18 cellular contexts compared by ENCODE assay signal in genomic region chr17:18256351-18256750, GRCh38. TPM values are rescaled to one million over a fixed set of nuclear protein-coding genes. Genes with fewer than 3 reads are reported as not detected.
DNase-seq lines count a peak whose midpoint lies in the region; ATAC-seq, FAIRE-seq and TF ChIP-seq lines count a peak whose summit lies in the region.
"Had no signal": no experiment of that assay in that cellular context is flagged by ENCODE, and none has a peak within 500 bp of the region (broad histone marks: within the 10 kb centered on the region; RNA-seq: fewer than 3 reads in every experiment).

No MANE protein-coding gene starts in this region.

- no peak for ATAC-seq in Right ventricle myocardium inferior
- ATAC-seq in activated CD8-positive, alpha-beta T cell treated with anti-CD3 and anti-CD28 coated beads for 36 hours: no peak
- no peak for ATAC-seq in upper lobe of right lung

- no peaks in the 10 kb centered on the region for H3K9me3 Mint-ChIP-seq in activated CD8-positive, alpha-beta T cell treated with anti-CD3 and anti-CD28 coated beads for 36 hours
- H3K9me3 Mint-ChIP-seq: memory B cell had no signal

- CTCF ChIA-PET in activated CD8-positive, alpha-beta T cell treated with anti-CD3 and anti-CD28 coated beads for 36 hours (lab: Charles Lee): interaction anchor here (2.3 kb wide), 1 partner anchor 39 kb away, joined by 5 read pairs; no protein-coding TSS in a partner anchor

- no peaks in the 10 kb centered on the region for H3K27me3 Mint-ChIP-seq in activated CD8-positive, alpha-beta T cell treated with anti-CD3 and anti-CD28 coated beads for 36 hours
- H3K27me3 Mint-ChIP-seq: memory B cell had no signal

- H3K27ac ChIP-seq in kidney (ENCODE audit: low read depth in 2 of 2, low read length in 2 of 2) (no peak overlapping the region), upper lobe of right lung (no peak overlapping the region), dorsolateral prefrontal cortex (peak overlapping the region in 3 of 59 donors; percentile 92 to 96 (median 95))

- FAIRE-seq in kidney (lab: Jason Lieb, UNC) (no peak), urothelium cell line (lab: Jason Lieb, UNC) (peak; percentile 62)
- FAIRE-seq: endothelial cell of umbilical vein had no signal

- H3K27me3 ChIP-seq in upper lobe of right lung (no peaks in the 10 kb centered on the region), dorsolateral prefrontal cortex (no peaks in the 10 kb centered on the region)
- H3K27me3 ChIP-seq: cardiac muscle cell, uterus had no signal

- no peak for TF ChIP-seq CTCF in activated CD8-positive, alpha-beta T cell treated with anti-CD3 and anti-CD28 coated beads for 36 hours (IDR thresholded peaks at IDR 0.05)
- no peak for TF ChIP-seq CTCF in kidney (IDR thresholded peaks at IDR 0.05; ENCODE audit: borderline replicate concordance, extremely low read depth, insufficient read depth)
- TF ChIP-seq CTCF in upper lobe of right lung (IDR thresholded peaks at IDR 0.05): no peak
- TF ChIP-seq CTCF in dorsolateral prefrontal cortex (IDR thresholded peaks at IDR 0.05 in 54 of 56, conservative IDR thresholded peaks at IDR 0.05 in 2 of 56; ENCODE audit: low read depth in 1 of 56, partially characterized antibody in 56 of 56): no peak

- POLR2A ChIA-PET in activated CD8-positive, alpha-beta T cell treated with anti-CD3 and anti-CD28 coated beads for 36 hours (lab: Charles Lee): interaction anchor here (0.6 to 1.8 kb wide), 5 partner anchors 9 to 33 kb away, joined by 3 to 4 read pairs (median 3); no protein-coding TSS in a partner anchor

- intact Hi-C loops in Right ventricle myocardium inferior (cut with DNase I) (no loop called here), cardiac septum (cut with DNase I) (no loop called here), kidney (cut with DNase I) (no loop called here), upper lobe of right lung (cut with DNase I) (no loop called here), dorsolateral prefrontal cortex (cut with DNase I) (loop anchor here in 1 of 2 donors (5.0 kb wide), 1 partner anchor 34 kb away; no protein-coding TSS in a partner anchor)
- intact Hi-C loops in activated CD8-positive, alpha-beta T cell treated with anti-CD3 and anti-CD28 coated beads for 36 hours (cut with micrococcal nuclease): no loop called here

- H3K27ac Mint-ChIP-seq in activated CD8-positive, alpha-beta T cell treated with anti-CD3 and anti-CD28 coated beads for 36 hours: peak overlapping the region; percentile 30
- H3K27ac Mint-ChIP-seq: memory B cell had no signal

- H3K4me3 ChIP-seq in kidney (ENCODE audit: low read length in 2 of 2): no peak overlapping the region
- no peak overlapping the region for H3K4me3 ChIP-seq in upper lobe of right lung
- peak overlapping the region in 4 of 59 donors; percentile 93 to 98 (median 96) for H3K4me3 ChIP-seq in dorsolateral prefrontal cortex
- H3K4me3 ChIP-seq: cardiac muscle cell had no signal

- peak; percentile 55 for DNase-seq in Right ventricle myocardium inferior (ENCODE audit: missing footprints)
- DNase-seq in cardiac septum (ENCODE audit: low spot score): no peak
- no peak for DNase-seq in activated CD8-positive, alpha-beta T cell treated with anti-CD3 and anti-CD28 coated beads for 36 hours
- DNase-seq in kidney: peak; percentile 73
- no peak for DNase-seq in urothelium cell line (ENCODE audit: low spot score)
- no peak for DNase-seq in upper lobe of right lung
- no peak for DNase-seq in anterior cingulate cortex (lab: John Stamatoyannopoulos, UW)
- no peak for DNase-seq in dorsolateral prefrontal cortex
- DNase-seq: activated gamma-delta T cell; AML-193; GOT3; NCI-H1930; stimulated activated CD4-positive, alpha-beta T cell treated with anti-CD3 and anti-CD28 coated beads, Interleukin-2, amount 100 ng/mL, for 24 hours; uterus had no signal

- H3K4me1 ChIP-seq in kidney (ENCODE audit: control insufficient read depth in 1 of 2, insufficient read depth in 1 of 2, low read depth in 1 of 2, low read length in 2 of 2) (peaks cover 14 to 30% of the 10 kb centered on the region in 2 donors), upper lobe of right lung (peaks cover 29% of the 10 kb centered on the region)

- H3K9me3 ChIP-seq in kidney (ENCODE audit: control insufficient read depth in 1 of 2, low read length in 2 of 2) (no peaks in the 10 kb centered on the region), upper lobe of right lung (no peaks in the 10 kb centered on the region)
- H3K9me3 ChIP-seq: prostate gland, uterus had no signal

- peaks cover 29% of the 10 kb centered on the region for H3K4me1 Mint-ChIP-seq in activated CD8-positive, alpha-beta T cell treated with anti-CD3 and anti-CD28 coated beads for 36 hours (ENCODE audit: low read depth)

- H3K36me3 ChIP-seq in kidney (ENCODE audit: control insufficient read depth in 1 of 2, insufficient read depth in 2 of 2, low read length in 2 of 2) (peaks cover 15 to 29% of the 10 kb centered on the region in 2 donors), upper lobe of right lung (peaks cover 54% of the 10 kb centered on the region)
- H3K36me3 ChIP-seq: uterus had no signal

- no peak overlapping the region for H3K9ac ChIP-seq in kidney (ENCODE audit: low read length in 2 of 2)

- H3K36me3 Mint-ChIP-seq in activated CD8-positive, alpha-beta T cell treated with anti-CD3 and anti-CD28 coated beads for 36 hours (ENCODE audit: low read depth): peaks cover 12% of the 10 kb centered on the region

- H3K4me3 Mint-ChIP-seq in activated CD8-positive, alpha-beta T cell treated with anti-CD3 and anti-CD28 coated beads for 36 hours: no peak overlapping the region

RNA-seq across cellular contexts. Expression of gene FLII, which starts 2.2 kb away (rescaled TPM):
- total RNA-seq in Right ventricle myocardium inferior (299 TPM), cardiac septum (294 TPM), kidney (301 TPM), upper lobe of right lung (295 TPM), dorsolateral prefrontal cortex (100 to 1,000 TPM in 118 of 120 experiments, 10 to 100 TPM in 2; 86.1 to 217 (median 147) TPM)
- total RNA-seq in activated CD8-positive, alpha-beta T cell treated with anti-CD3 and anti-CD28 coated beads for 36 hours: 100 to 1,000 TPM; 276 to 281 TPM
- polyA plus RNA-seq in kidney (ENCODE audit: insufficient read depth, low read depth, low replicate concordance): 139 TPM

RNA-seq across cellular contexts. Expression of gene MIEF2, which starts 4.1 kb away (rescaled TPM):
- 31.3 TPM for total RNA-seq in Right ventricle myocardium inferior
- 28.0 TPM for total RNA-seq in cardiac septum
- total RNA-seq in activated CD8-positive, alpha-beta T cell treated with anti-CD3 and anti-CD28 coated beads for 36 hours: 1 to 10 TPM; 5.5 to 6.2 TPM
- total RNA-seq in kidney: 25.3 TPM
- polyA plus RNA-seq in kidney (ENCODE audit: insufficient read depth, low read depth, low replicate concordance): 19.3 TPM
- total RNA-seq in upper lobe of right lung: 12.0 TPM
- total RNA-seq in dorsolateral prefrontal cortex: 10 to 100 TPM; 12.6 to 31.3 (median 19.8) TPM

RNA-seq across cellular contexts. Expression of gene LLGL1, which starts 30.9 kb away (rescaled TPM):
- total RNA-seq in Right ventricle myocardium inferior: 8.4 TPM
- 9.6 TPM for total RNA-seq in cardiac septum
- 10 to 100 TPM; 15.1 to 17.6 TPM for total RNA-seq in activated CD8-positive, alpha-beta T cell treated with anti-CD3 and anti-CD28 coated beads for 36 hours
- total RNA-seq in kidney: 13.7 TPM
- polyA plus RNA-seq in kidney (ENCODE audit: insufficient read depth, low read depth, low replicate concordance): 8.0 TPM
- total RNA-seq in upper lobe of right lung: 11.7 TPM
- 100 to 1,000 TPM in 8 of 120 experiments, 10 to 100 TPM in 112; 30.0 to 174 (median 53.4) TPM for total RNA-seq in dorsolateral prefrontal cortex

RNA-seq across cellular contexts. Expression of gene TOP3A, which starts 58.4 kb away (rescaled TPM):
- total RNA-seq in Right ventricle myocardium inferior (10.4 TPM), cardiac septum (14.1 TPM), kidney (30.3 TPM), upper lobe of right lung (29.5 TPM), dorsolateral prefrontal cortex (10 to 100 TPM; 30.1 to 65.0 (median 46.2) TPM)
- 10 to 100 TPM; 61.8 to 65.7 TPM for total RNA-seq in activated CD8-positive, alpha-beta T cell treated with anti-CD3 and anti-CD28 coated beads for 36 hours
- 7.9 TPM for polyA plus RNA-seq in kidney (ENCODE audit: insufficient read depth, low read depth, low replicate concordance)

RNA-seq across cellular contexts. Expression of gene SMCR8, which starts 58.7 kb away (rescaled TPM):
- total RNA-seq in Right ventricle myocardium inferior: 11.8 TPM
- 9.9 TPM for total RNA-seq in cardiac septum
- total RNA-seq in activated CD8-positive, alpha-beta T cell treated with anti-CD3 and anti-CD28 coated beads for 36 hours: 10 to 100 TPM; 12.9 to 13.7 TPM
- 22.4 TPM for total RNA-seq in kidney
- polyA plus RNA-seq in kidney (ENCODE audit: insufficient read depth, low read depth, low replicate concordance): 3.1 TPM
- total RNA-seq in upper lobe of right lung: 25.2 TPM
- 10 to 100 TPM; 13.6 to 22.3 (median 18.4) TPM for total RNA-seq in dorsolateral prefrontal cortex

Comparison
In these comparisons a context has a peak if more than half of its experiments do, and no peak if none do; other contexts are left out.
1. DNase-seq: peak in Right ventricle myocardium inferior (single experiment) and kidney (single experiment); none in cardiac septum (single experiment), activated CD8-positive, alpha-beta T cell treated with anti-CD3 and anti-CD28 coated beads for 36 hours (single experiment), urothelium cell line (single experiment), upper lobe of right lung (single experiment), anterior cingulate cortex (0 of 58) and dorsolateral prefrontal cortex (0 of 10).